9 cellular contexts compared by ENCODE assay signal in the genomic region with DNA sequence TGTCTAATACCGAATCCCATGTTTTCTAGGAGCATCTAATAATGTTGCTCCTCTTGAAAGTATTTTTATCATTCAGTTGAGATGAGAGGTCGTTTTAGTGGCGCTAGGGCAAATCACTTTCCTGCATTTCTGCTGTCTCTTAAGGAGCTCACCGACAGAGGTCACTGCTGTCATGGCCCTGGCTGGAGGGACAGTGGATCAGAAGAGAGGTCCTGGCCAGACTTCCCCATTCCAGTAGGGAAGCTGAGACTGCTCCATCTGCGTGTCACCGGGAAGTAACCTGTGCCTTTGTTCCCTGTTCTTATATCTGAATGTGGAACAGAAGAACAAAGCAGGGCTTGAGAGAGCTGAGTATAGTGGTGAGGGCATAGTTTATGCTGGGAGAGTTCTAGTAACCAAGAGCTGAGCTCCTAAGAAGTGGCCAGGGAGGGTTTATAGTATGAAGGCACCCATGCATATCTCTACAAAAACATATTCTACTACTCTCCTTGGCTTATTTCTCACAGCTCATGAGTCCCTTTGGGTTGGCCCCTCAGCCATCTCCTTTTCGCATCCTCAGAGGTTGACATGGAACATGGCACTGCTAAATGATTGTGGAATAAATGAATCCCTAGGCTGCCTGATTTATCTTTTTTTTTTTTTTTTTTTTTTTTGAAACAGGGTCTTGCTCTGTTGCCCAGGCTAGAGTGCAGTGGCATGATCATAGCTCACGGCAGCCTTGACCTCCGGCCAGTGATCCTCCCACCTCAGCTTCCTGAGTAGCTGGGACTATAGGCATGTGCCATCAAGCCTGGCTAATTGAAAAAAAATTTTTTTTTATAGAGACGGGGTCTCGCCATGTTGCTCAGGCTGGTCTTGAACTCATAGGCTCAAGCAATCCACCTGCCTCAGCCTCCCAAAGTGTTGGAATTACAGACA. TPM values are rescaled to one million over a fixed set of nuclear protein-coding genes. Genes with fewer than 3 reads are reported as not detected.
DNase-seq lines count a peak whose midpoint lies in the region; ATAC-seq and TF ChIP-seq lines count a peak whose summit lies in the region.
"Had no signal": no experiment of that assay in that cellular context is flagged by ENCODE, and none has a peak within 500 bp of the region (broad histone marks: within the 10 kb centered on the region; RNA-seq: fewer than 3 reads in every experiment).

No MANE protein-coding gene starts in this region.

- TF ChIP-seq CTCF in C4-2B (conservative IDR thresholded peaks at IDR 0.05), result peak; percentile 84
- peak; percentile 63 for TF ChIP-seq CTCF in fibroblast of villous mesenchyme (IDR thresholded peaks at IDR 0.05; ENCODE audit: insufficient read depth, low read depth, low read length)
- TF ChIP-seq CTCF in nephron (IDR thresholded peaks at IDR 0.05; ENCODE audit: unreplicated experiment in 3 of 3), result peak in 1 of 3 experiments; percentile 11

- H3K36me3 ChIP-seq in HAP-1 (replicated peaks), result no peaks in the 10 kb centered on the region; the same call in 1 of the 2 replicates

- no peak overlapping the region for H3K4me3 Mint-ChIP-seq in nephron

- peak overlapping the region; percentile 86 for H3K27ac ChIP-seq in C4-2B

- H3K9me3 Mint-ChIP-seq in nephron, result no peaks in the 10 kb centered on the region

- no peaks in the 10 kb centered on the region for H3K27me3 ChIP-seq in HAP-1 (ENCODE audit: low read depth)

- no peaks in the 10 kb centered on the region for H3K27me3 Mint-ChIP-seq in nephron (ENCODE audit: low read depth)

- peak; percentile 73 for DNase-seq in SK-MEL-5 (ENCODE audit: low read depth, low spot score)
- DNase-seq in fibroblast of villous mesenchyme (ENCODE audit: low read depth), result peak; percentile 66
- no peak for DNase-seq in effector CD8-positive, alpha-beta T cell (lab: John Stamatoyannopoulos, UW)
- no peak for DNase-seq in HAP-1 (ENCODE audit: low spot score in 2 of 2)
- DNase-seq: NCI-H2171 had no signal

- peaks cover 25% of the 10 kb centered on the region for H3K4me1 Mint-ChIP-seq in nephron

- no peak for ATAC-seq in HG02938 (IDR thresholded peaks at IDR 0.05; ENCODE audit: unreplicated experiment)
- no peak for ATAC-seq in HG03354 (IDR thresholded peaks at IDR 0.05; ENCODE audit: poor library complexity, severe bottlenecking, unreplicated experiment)

- H3K4me1 ChIP-seq in HAP-1, result no peaks in the 10 kb centered on the region

- no peaks in the 10 kb centered on the region for H3K9me3 ChIP-seq in HAP-1

- in situ Hi-C loops in SK-MEL-5 (cut with HindIII; ENCODE audit: low pct_unique_long_range_greater_than_20kb, low sequenced_read_pairs), result no loop called here
- in situ Hi-C loops in HAP-1 (cut with MboI; ENCODE audit: low sequenced_read_pairs), result no loop called here

- peak overlapping the region in 2 of 3 experiments; percentile 26 to 65 for H3K27ac Mint-ChIP-seq in nephron

- H3K36me3 Mint-ChIP-seq in nephron (ENCODE audit: low read depth), result no peaks in the 10 kb centered on the region

- H3K4me3 ChIP-seq in fibroblast of villous mesenchyme (ENCODE audit: low read depth, low read length) (no peak overlapping the region), HAP-1 (no peak overlapping the region)

RNA-seq across cellular contexts. Expression of a gene that starts 27.2 kb away (rescaled TPM):
- total RNA-seq in SK-MEL-5 (2014; rRNA removed; shearing (Covaris generic)), result 303 and 324 TPM in 2 replicates
- 129 and 198 TPM in 2 replicates for polyA plus RNA-seq in SK-MEL-5 (2015; cell fraction: cytosol; rRNA removed)
- polyA plus RNA-seq in SK-MEL-5 (2015; cell fraction: nucleus; rRNA removed), result 37.2 and 49.4 TPM in 2 replicates
- total RNA-seq in fibroblast of villous mesenchyme, result 142 and 177 TPM in 2 replicates

RNA-seq across cellular contexts. Expression of a gene that starts 45.3 kb away (rescaled TPM):
- total RNA-seq in SK-MEL-5 (2014; rRNA removed; shearing (Covaris generic)), result 24.6 and 25.6 TPM in 2 replicates
- 6.8 and 8.7 TPM in 2 replicates for polyA plus RNA-seq in SK-MEL-5 (2015; cell fraction: cytosol; rRNA removed)
- polyA plus RNA-seq in SK-MEL-5 (2015; cell fraction: nucleus; rRNA removed), result 31.4 and 33.9 TPM in 2 replicates
- total RNA-seq in fibroblast of villous mesenchyme, result 8.1 and 15.5 TPM in 2 replicates

RNA-seq across cellular contexts. Expression of a gene that starts 51.6 kb away (rescaled TPM):
- 97.8 and 107 TPM in 2 replicates for total RNA-seq in SK-MEL-5 (2014; rRNA removed; shearing (Covaris generic))
- polyA plus RNA-seq in SK-MEL-5 (2015; cell fraction: cytosol; rRNA removed), result 58.1 and 73.8 TPM in 2 replicates
- 9.6 and 31.7 TPM in 2 replicates for polyA plus RNA-seq in SK-MEL-5 (2015; cell fraction: nucleus; rRNA removed)
- 45.1 and 57.9 TPM in 2 replicates for total RNA-seq in fibroblast of villous mesenchyme

Comparison
In these comparisons a context has a peak if more than half of its experiments do, and no peak if none do; other contexts are left out.
1. DNase-seq: peak in SK-MEL-5 (single experiment) and fibroblast of villous mesenchyme (single experiment); none in effector CD8-positive, alpha-beta T cell (single experiment) and HAP-1 (0 of 2).